19 cellular contexts compared by ENCODE assay signal in the genomic region with DNA sequence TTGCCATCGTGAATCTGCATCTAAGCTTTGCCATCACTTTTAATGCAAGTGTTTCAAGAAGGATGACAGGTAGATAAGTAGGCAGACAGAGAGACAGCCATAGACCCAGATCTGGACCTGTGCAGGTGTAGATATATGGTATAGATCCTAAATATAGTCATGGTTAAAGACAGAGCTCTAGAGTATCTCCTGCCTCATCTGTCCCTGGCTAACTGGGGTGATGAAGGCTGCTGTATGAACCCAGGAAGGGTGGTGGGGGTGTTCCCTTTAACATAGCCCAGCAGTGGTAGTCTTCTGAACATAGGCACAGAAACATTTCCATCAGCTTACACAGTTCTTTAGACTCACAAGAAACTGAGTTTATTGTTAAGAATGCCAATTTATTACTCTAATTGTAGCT.
A peak's percentile ranks its signal among the peaks of the same experiment; 100 is the strongest.
DNase-seq lines count a peak whose midpoint lies in the region; ATAC-seq and TF ChIP-seq lines count a peak whose summit lies in the region.
"Had no signal": no experiment of that assay in that cellular context is flagged by ENCODE, and none has a peak within 500 bp of the region (broad histone marks: within the 10 kb centered on the region; RNA-seq: fewer than 3 reads in every experiment).

No MANE protein-coding gene starts in this region.

- no TSS peak for BruUV-seq in Caco-2 (replicated peaks; lab: Mats Ljungman, UMichigan)

- no peaks in the 10 kb centered on the region for H3K27me3 ChIP-seq in BLaER1 treated with 17β-estradiol and CSF1 and Interleukin-3, amounts not matched to agents 10 nM and 100 nM
- H3K27me3 ChIP-seq in lower lobe of right lung (ENCODE audit: low read depth) (no peaks in the 10 kb centered on the region), dorsolateral prefrontal cortex (no peaks in the 10 kb centered on the region), Caco-2 (replicated peaks; ENCODE audit: control insufficient read depth, insufficient read depth, low read length) (no peaks in the 10 kb centered on the region)
- H3K27me3 ChIP-seq: neutrophil, right lobe of liver had no signal

- ATAC-seq in GM19351 (IDR thresholded peaks at IDR 0.05; ENCODE audit: unreplicated experiment) = peak; percentile 22
- ATAC-seq in HG03439 (IDR thresholded peaks at IDR 0.05; ENCODE audit: unreplicated experiment) = peak; percentile 22
- peak; percentile 18 to 34 for ATAC-seq in lower lobe of right lung
- no peak for ATAC-seq in HG02970 (IDR thresholded peaks at IDR 0.05; ENCODE audit: low FRiP score, unreplicated experiment)

- intact Hi-C loops in lower lobe of right lung (cut with DNase I) (no loop called here), dorsolateral prefrontal cortex (cut with DNase I) (no loop called here), Caco-2 (cut with micrococcal nuclease; ENCODE audit: unreplicated experiment) (no loop called here)

- peaks cover 13% of the 10 kb centered on the region for H3K4me1 Mint-ChIP-seq in Caco-2 (ENCODE audit: low read depth, unreplicated experiment)

- H3K4me2 ChIP-seq in BLaER1 treated with 17β-estradiol and CSF1 and Interleukin-3, amounts not matched to agents 10 nM and 100 nM = peak overlapping the region in 8 of 11 experiments; percentile 12 to 57 (median 38); a peak in 13 of 22 replicates
- H3K4me2 ChIP-seq: SK-N-SH had no signal

- H4K20me1 ChIP-seq in BLaER1 treated with 17β-estradiol and CSF1 and Interleukin-3, amounts not matched to agents 10 nM and 100 nM = no peaks in the 10 kb centered on the region

- DNase-seq in lower lobe of right lung (no peak), GM20000 (ENCODE audit: low spot score) (no peak), dorsolateral prefrontal cortex (no peak), Caco-2 (no peak)
- DNase-seq: activated CD4-positive, alpha-beta T cell treated with anti-CD3 and anti-CD28 coated beads for 48 hours; activated naive CD4-positive, alpha-beta T cell; cortex of kidney; NCI-H1436 treated with DMSO at 0.1 percent for 48 hours; NCI-H510A; right lobe of liver; SK-N-SH; stimulated activated CD4-positive, alpha-beta T cell treated with anti-CD3 and anti-CD28 coated beads, Interleukin-2, amount 100 ng/mL, for 48 hours had no signal

- TF ChIP-seq CTCF in lower lobe of right lung (IDR thresholded peaks at IDR 0.05) (no peak), GM20000 (IDR thresholded peaks at IDR 0.05; ENCODE audit: extremely low read depth, missing control alignments) (no peak), dorsolateral prefrontal cortex (IDR thresholded peaks at IDR 0.05 in 54 of 56, conservative IDR thresholded peaks at IDR 0.05 in 2 of 56; ENCODE audit: low read depth in 1 of 56, partially characterized antibody in 56 of 56) (no peak), Caco-2 (IDR thresholded peaks at IDR 0.05; ENCODE audit: insufficient read depth in 1 of 2, low read depth in 1 of 2, low read length in 1 of 2, severe bottlenecking in 1 of 2, unreplicated experiment in 1 of 2) (no peak)

- H3K9me3 ChIP-seq in BLaER1 treated with 17β-estradiol and CSF1 and Interleukin-3, amounts not matched to agents 10 nM and 100 nM (replicated peaks in 1 of 11) = no peaks in the 10 kb centered on the region
- H3K9me3 ChIP-seq in lower lobe of right lung (no peaks in the 10 kb centered on the region), Caco-2 (no peaks in the 10 kb centered on the region)
- H3K9me3 ChIP-seq: neutrophil, right lobe of liver, SK-N-SH, thoracic aorta had no signal

- H3K27me3 Mint-ChIP-seq in Caco-2 (ENCODE audit: insufficient read depth, unreplicated experiment) = no peaks in the 10 kb centered on the region

- POLR2A ChIA-PET in Caco-2 (lab: Charles Lee) = no interaction called here

- H3K9ac ChIP-seq in BLaER1 treated with 17β-estradiol and CSF1 and Interleukin-3, amounts not matched to agents 10 nM and 100 nM = no peak overlapping the region
- H3K9ac ChIP-seq: SK-N-SH had no signal

- no peaks in the 10 kb centered on the region for H3K36me3 Mint-ChIP-seq in Caco-2 (ENCODE audit: insufficient read depth, unreplicated experiment)

- CTCF ChIA-PET in Caco-2 (lab: Charles Lee) = no interaction called here

- no peak overlapping the region for H3K27ac Mint-ChIP-seq in Caco-2 (ENCODE audit: unreplicated experiment)

- H3K36me3 ChIP-seq in BLaER1 treated with 17β-estradiol and CSF1 and Interleukin-3, amounts not matched to agents 10 nM and 100 nM = no peaks in the 10 kb centered on the region
- no peaks in the 10 kb centered on the region for H3K36me3 ChIP-seq in lower lobe of right lung
- H3K36me3 ChIP-seq in Caco-2 (ENCODE audit: control insufficient read depth, insufficient read depth, low read length) = no peaks in the 10 kb centered on the region
- H3K36me3 ChIP-seq: neutrophil, right lobe of liver, thoracic aorta had no signal

- peak overlapping the region in 9 of 11 experiments; percentile 21 to 65 (median 45); a peak in 11 of 22 replicates for H3K27ac ChIP-seq in BLaER1 treated with 17β-estradiol and CSF1 and Interleukin-3, amounts not matched to agents 10 nM and 100 nM
- H3K27ac ChIP-seq in lower lobe of right lung (no peak overlapping the region), dorsolateral prefrontal cortex (no peak overlapping the region)
- H3K27ac ChIP-seq: neutrophil, right lobe of liver, thoracic aorta had no signal

- H3K4me1 ChIP-seq in BLaER1 treated with 17β-estradiol and CSF1 and Interleukin-3, amounts not matched to agents 10 nM and 100 nM = peaks cover 0 to 17% (median 10%) of the 10 kb centered on the region in 10 experiments; a peak in 9 of 20 replicates
- H3K4me1 ChIP-seq in lower lobe of right lung (no peaks in the 10 kb centered on the region), Caco-2 (no peaks in the 10 kb centered on the region; the same call in 1 of the 2 replicates)
- H3K4me1 ChIP-seq: right lobe of liver had no signal

- H3K4me3 Mint-ChIP-seq in Caco-2 (ENCODE audit: unreplicated experiment) = no peak overlapping the region

- H3K4me3 ChIP-seq in BLaER1 treated with 17β-estradiol and CSF1 and Interleukin-3, amounts not matched to agents 10 nM and 100 nM = no peak overlapping the region
- H3K4me3 ChIP-seq in lower lobe of right lung (no peak overlapping the region), dorsolateral prefrontal cortex (no peak overlapping the region), Caco-2 (ENCODE audit: low read depth, low read length) (no peak overlapping the region)
- H3K4me3 ChIP-seq: GM12878, right lobe of liver, thoracic aorta had no signal

- H3K9me3 Mint-ChIP-seq in Caco-2 (ENCODE audit: unreplicated experiment) = no peaks in the 10 kb centered on the region

Comparison
In these comparisons a context has a peak if more than half of its experiments do, and no peak if none do; other contexts are left out.
1. H3K27ac ChIP-seq: peak in BLaER1 treated with 17β-estradiol and CSF1 and Interleukin-3, amounts not matched to agents 10 nM and 100 nM (9 of 11); none in lower lobe of right lung (single experiment) and dorsolateral prefrontal cortex (0 of 59).